ENCODE assay signal across 8 cellular contexts in genomic region chr1:182301467-182302198, GRCh38.
DNase-seq lines count a peak whose midpoint lies in the region; ATAC-seq and TF ChIP-seq lines count a peak whose summit lies in the region.

No MANE protein-coding gene starts in this region.

- TF ChIP-seq CTCF in BE2C (IDR thresholded peaks at IDR 0.05; ENCODE audit: low read depth, low read length) = no peak

- no peak overlapping the region for H3K4me3 ChIP-seq in BE2C (ENCODE audit: low read depth, low read length)

- no peaks in the 10 kb centered on the region for H3K9me3 ChIP-seq in BE2C

- ATAC-seq in GM19395 (IDR thresholded peaks at IDR 0.05; ENCODE audit: unreplicated experiment) (no peak), HG02623 (IDR thresholded peaks at IDR 0.05; ENCODE audit: unreplicated experiment) (no peak)

- no peaks in the 10 kb centered on the region for H3K4me1 ChIP-seq in BE2C

- DNase-seq in DMS153 (lab: John Stamatoyannopoulos, UW) (peak; percentile 72), DMS153 treated with DMSO at 0.1 percent for 48 hours (lab: John Stamatoyannopoulos, UW; ENCODE audit: unreplicated experiment) (no peak), NCI-H345 (lab: John Stamatoyannopoulos, UW) (peak; percentile 54), cerebellar cortex (ENCODE audit: low spot score) (peak; percentile 27), midbrain (lab: John Stamatoyannopoulos, UW) (peak; percentile 79), BE2C (no peak)

- no peaks in the 10 kb centered on the region for H3K27me3 ChIP-seq in BE2C

- H3K36me3 ChIP-seq in BE2C = no peaks in the 10 kb centered on the region

Comparison
In these comparisons a context has a peak if more than half of its experiments do, and no peak if none do; other contexts are left out.
1. DNase-seq: peak in DMS153 (single experiment), NCI-H345 (single experiment), cerebellar cortex (single experiment) and midbrain (single experiment); none in DMS153 treated with DMSO at 0.1 percent for 48 hours (single experiment) and BE2C (single experiment).